In the genomic region with DNA sequence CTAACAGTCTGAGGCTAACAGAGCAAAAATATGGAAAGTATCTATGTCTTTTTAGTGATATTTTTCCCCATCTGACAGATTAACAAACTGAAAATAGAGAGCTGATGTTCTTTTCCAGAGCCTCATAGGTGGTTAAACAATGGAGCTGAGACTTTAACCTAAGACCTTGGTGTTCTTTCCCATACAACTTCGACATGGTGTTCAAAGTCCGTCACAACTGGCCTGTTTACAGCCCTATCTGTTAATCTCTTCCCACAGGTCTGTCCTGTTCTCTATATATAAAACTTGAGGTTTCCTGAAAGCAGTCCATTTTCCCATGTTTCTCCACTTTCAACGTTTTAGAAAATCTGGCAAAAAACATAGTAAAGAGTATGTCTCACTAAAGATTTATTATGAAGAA, we compare ENCODE assay signal across 29 cellular contexts.
"Had no signal": no experiment of that assay in that cellular context is flagged by ENCODE, and none has a peak within 500 bp of the region (broad histone marks: within the 10 kb centered on the region; RNA-seq: fewer than 3 reads in every experiment).

No MANE protein-coding gene starts in this region.

- ATAC-seq: activated CD4-positive, CD25-positive, alpha-beta regulatory T cell treated with anti-CD3 and anti-CD28 coated beads, Interleukin-2, amount 50 U/mL, for 24 hours; activated CD8-positive, alpha-beta T cell treated with anti-CD3 and anti-CD28 coated beads for 36 hours; activated naive CD8-positive, alpha-beta T cell treated with anti-CD3 and anti-CD28 coated beads, Interleukin-2, amount 50 U/mL, for 24 hours; body of pancreas; esophagus mucosa; T-helper 17 cell had no signal

- H3K4me1 ChIP-seq: adrenal gland, body of pancreas had no signal

- FAIRE-seq: colon, frontal cortex had no signal

- DNase-seq: activated B cell treated with CpG ODN at 0.5 μM for 24 hours; activated CD4-positive, alpha-beta T cell treated with anti-CD3 and anti-CD28 coated beads for 48 hours; activated CD4-positive, alpha-beta T cell treated with anti-CD3 and anti-CD28 coated beads, Interleukin-2, amount 50 U/mL, for 1 hour; activated CD4-positive, alpha-beta T cell treated with anti-CD3 and anti-CD28 coated beads, Interleukin-2, amount 50 U/mL, for 48 hours; activated CD8-positive, alpha-beta memory T cell treated with anti-CD3 and anti-CD28 coated beads for 24 hours; activated CD8-positive, alpha-beta T cell treated with anti-CD3 and anti-CD28 coated beads for 36 hours; activated effector memory CD4-positive, alpha-beta T cell treated with anti-CD3 and anti-CD28 coated beads, Interleukin-2, amount 50 U/mL, for 16 hours; activated naive CD4-positive, alpha-beta T cell treated with anti-CD3 and anti-CD28 coated beads for 36 hours; activated naive CD8-positive, alpha-beta T cell treated with anti-CD3 and anti-CD28 coated beads for 36 hours; activated naive CD8-positive, alpha-beta T cell treated with anti-CD3 and anti-CD28 coated beads, Interleukin-2, amount 50 U/mL, for 24 hours; activated T-cell treated with anti-CD3 and anti-CD28 coated beads, Interleukin-2, amount 50 U/mL, for 1 hour; activated T-cell treated with anti-CD3 and anti-CD28 coated beads, Interleukin-2, amount 50 U/mL, for 48 hours; adrenal gland; amygdala; aorta; body of pancreas; caudate nucleus; cortex of kidney; dermis blood vessel endothelial cell; effector CD8-positive, alpha-beta T cell; foreskin fibroblast; T-helper 1 cell; T-helper 17 cell; T1000; WERI-Rb-1 had no signal

- H3K27me3 ChIP-seq: adrenal gland, body of pancreas had no signal

- H3K27ac ChIP-seq: adrenal gland, body of pancreas, WERI-Rb-1 had no signal

- H3K4me3 ChIP-seq: adrenal gland, body of pancreas had no signal

- H3K9me3 ChIP-seq: adrenal gland, body of pancreas had no signal

- H3K36me3 ChIP-seq: adrenal gland, WERI-Rb-1 had no signal
